ENCODE assay signal across 1 cellular context in the genomic region with DNA sequence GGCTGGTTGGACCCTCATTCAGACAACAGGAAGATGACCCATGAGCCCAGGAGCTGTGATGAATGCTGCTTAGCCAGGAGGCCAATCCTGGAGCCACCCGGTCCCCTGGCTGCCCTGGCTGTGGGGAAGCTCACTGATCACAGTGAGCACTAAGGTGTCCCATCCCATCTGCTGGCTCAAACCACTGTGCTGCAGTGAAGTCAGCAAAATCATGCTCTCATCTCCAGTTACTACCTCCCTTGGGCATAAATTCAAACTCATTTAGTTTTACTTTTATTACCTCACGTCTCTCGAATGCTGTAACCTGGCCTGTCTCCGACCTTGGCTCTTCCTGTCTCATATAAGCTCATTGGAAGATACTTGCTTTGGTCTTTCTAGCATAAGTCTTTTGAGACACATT.
TF ChIP-seq lines count a peak whose summit lies in the region.

No MANE protein-coding gene starts in this region.

TF ChIP-seq in HEK293, 187 proteins besides CTCF, POLR2A, EP300 and RAD21 (continued from another document):
- TF ChIP-seq, protein P1, sequence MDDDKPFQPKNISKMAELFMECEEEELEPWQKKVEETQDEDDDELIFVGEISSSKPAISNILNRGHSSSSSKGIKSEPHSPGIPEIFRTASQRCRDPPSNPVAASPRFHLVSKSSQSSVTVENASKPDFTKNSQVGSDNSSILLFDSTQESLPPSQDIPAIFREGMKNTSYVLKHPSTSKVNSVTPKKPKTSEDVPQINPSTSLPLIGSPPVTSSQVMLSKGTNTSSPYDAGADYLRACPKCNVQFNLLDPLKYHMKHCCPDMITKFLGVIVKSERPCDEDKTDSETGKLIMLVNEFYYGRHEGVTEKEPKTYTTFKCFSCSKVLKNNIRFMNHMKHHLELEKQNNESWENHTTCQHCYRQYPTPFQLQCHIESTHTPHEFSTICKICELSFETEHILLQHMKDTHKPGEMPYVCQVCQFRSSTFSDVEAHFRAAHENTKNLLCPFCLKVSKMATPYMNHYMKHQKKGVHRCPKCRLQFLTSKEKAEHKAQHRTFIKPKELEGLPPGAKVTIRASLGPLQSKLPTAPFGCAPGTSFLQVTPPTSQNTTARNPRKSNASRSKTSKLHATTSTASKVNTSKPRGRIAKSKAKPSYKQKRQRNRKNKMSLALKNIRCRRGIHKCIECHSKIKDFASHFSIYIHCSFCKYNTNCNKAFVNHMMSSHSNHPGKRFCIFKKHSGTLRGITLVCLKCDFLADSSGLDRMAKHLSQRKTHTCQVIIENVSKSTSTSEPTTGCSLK (tag by site-specific recombination; IDR thresholded peaks at IDR 0.05) = no peak
- TF ChIP-seq ZNF366 (tag by site-specific recombination; conservative IDR thresholded peaks at IDR 0.05) = 0 out of 2 replicates have a peak, but pooled peaks have one; percentile 21
